Comparison of ENCODE assay signal across 10 cellular contexts in genomic region chr5:131672791-131673190, GRCh38. TPM values are rescaled to one million over a fixed set of nuclear protein-coding genes. Genes with fewer than 3 reads are reported as not detected.
A peak's percentile ranks its signal among the peaks of the same experiment; 100 is the strongest.
DNase-seq lines count a peak whose midpoint lies in the region; ATAC-seq and TF ChIP-seq lines count a peak whose summit lies in the region.
"Had no signal": no experiment of that assay in that cellular context is flagged by ENCODE, and none has a peak within 500 bp of the region (broad histone marks: within the 10 kb centered on the region; RNA-seq: fewer than 3 reads in every experiment).

No MANE protein-coding gene starts in this region.

- H3K4me2 ChIP-seq in GM23248 (ENCODE audit: unreplicated experiment) = peak overlapping the region; percentile 77

- peak; percentile 38 for DNase-seq in GM23248
- no peak for DNase-seq in adrenal gland
- no peak for DNase-seq in T-helper 2 cell treated with Interferon-gamma antibody and Interleukin-4, amounts not matched to agents 5 μg/mL and 100 μg/mL, for 36 hours (ENCODE audit: low spot score)
- no peak for DNase-seq in NCI-H187 (lab: John Stamatoyannopoulos, UW)
- no peak for DNase-seq in NCI-H187 treated with DMSO at 0.1 percent for 48 hours (lab: John Stamatoyannopoulos, UW)
- DNase-seq: activated gamma-delta T cell treated with Interleukin-2 at 50 U/mL for 16 hours, COR-L47 had no signal

- H3K4me1 ChIP-seq in GM23248 (ENCODE audit: insufficient read depth) (peaks cover 27% of the 10 kb centered on the region), adrenal gland (replicated peaks in 1 of 2) (peaks cover 16 to 27% of the 10 kb centered on the region in 2 donors), neutrophil (ENCODE audit: control insufficient read depth in 1 of 2, insufficient read depth in 1 of 2, low read depth in 1 of 2, low read length in 1 of 2) (peaks cover 45 to 51% of the 10 kb centered on the region in 2 experiments)

- no peaks in the 10 kb centered on the region for H3K27me3 ChIP-seq in GM23248 (replicated peaks; ENCODE audit: insufficient read depth)
- no peaks in the 10 kb centered on the region for H3K27me3 ChIP-seq in adrenal gland
- H3K27me3 ChIP-seq in neutrophil = no peaks in the 10 kb centered on the region

- peak overlapping the region; percentile 59 for H3K9ac ChIP-seq in GM23248

- H3K27ac Mint-ChIP-seq in T-helper 2 cell treated with Interferon-gamma antibody and Interleukin-4, amounts not matched to agents 5 μg/mL and 100 μg/mL, for 36 hours = no peak overlapping the region

- TF ChIP-seq POLR2A in adrenal gland (IDR thresholded peaks at IDR 0.05) = no peak

- H3K36me3 ChIP-seq in GM23248 (ENCODE audit: low read depth) (peaks cover 47% of the 10 kb centered on the region), adrenal gland (replicated peaks in 1 of 2) (peaks cover 0 to 58% of the 10 kb centered on the region in 2 donors), neutrophil (peaks cover 44% of the 10 kb centered on the region)

- TF ChIP-seq CTCF in adrenal gland (IDR thresholded peaks at IDR 0.05) (no peak), neutrophil (IDR thresholded peaks at IDR 0.05) (no peak)

- peaks cover 20% of the 10 kb centered on the region for H3K79me2 ChIP-seq in GM23248 (ENCODE audit: insufficient read depth)

- in situ Hi-C loops in GM23248 (cut with MboI) = no loop called here

- H3K9me3 ChIP-seq in GM23248 (ENCODE audit: low read depth) (no peaks in the 10 kb centered on the region), adrenal gland (replicated peaks in 1 of 3) (no peaks in the 10 kb centered on the region), neutrophil (no peaks in the 10 kb centered on the region)

- H3K27me3 Mint-ChIP-seq in T-helper 2 cell treated with Interferon-gamma antibody and Interleukin-4, amounts not matched to agents 5 μg/mL and 100 μg/mL, for 36 hours (ENCODE audit: low read depth) = no peaks in the 10 kb centered on the region

- H3K4me1 Mint-ChIP-seq in T-helper 2 cell treated with Interferon-gamma antibody and Interleukin-4, amounts not matched to agents 5 μg/mL and 100 μg/mL, for 36 hours (ENCODE audit: low read depth) = peaks cover 29% of the 10 kb centered on the region

- H3K4me3 Mint-ChIP-seq in T-helper 2 cell treated with Interferon-gamma antibody and Interleukin-4, amounts not matched to agents 5 μg/mL and 100 μg/mL, for 36 hours = no peak overlapping the region

- no peaks in the 10 kb centered on the region for H3K9me3 Mint-ChIP-seq in T-helper 2 cell treated with Interferon-gamma antibody and Interleukin-4, amounts not matched to agents 5 μg/mL and 100 μg/mL, for 36 hours

- no peaks in the 10 kb centered on the region for H4K20me1 ChIP-seq in GM23248 (ENCODE audit: insufficient read depth)

- peaks cover 74% of the 10 kb centered on the region for H3K36me3 Mint-ChIP-seq in T-helper 2 cell treated with Interferon-gamma antibody and Interleukin-4, amounts not matched to agents 5 μg/mL and 100 μg/mL, for 36 hours (ENCODE audit: low read depth)

- WGBS in GM23248 (ENCODE audit: low coverage in 1 of 2, low lambda C conversion rate in 2 of 2, missing lambda C conversion rate in 2 of 2), 2 experiments = 24 to 31% methylated on average over 6 of the region's 6 CpGs
- WGBS in adrenal gland, 4 donors = 72 to 87% (median 76%) methylated on average over 6 of the region's 6 CpGs

- no peak for ATAC-seq in GM21737 (IDR thresholded peaks at IDR 0.05; ENCODE audit: unreplicated experiment)

- no peak overlapping the region; the same call in 1 of the 2 replicates for H2AFZ ChIP-seq in GM23248

- no peaks in the 10 kb centered on the region for H3K9me2 ChIP-seq in GM23248 (ENCODE audit: insufficient read depth)

- intact Hi-C loops in adrenal gland (cut with DNase I) = no loop called here

- peaks cover 38% of the 10 kb centered on the region for H3F3A ChIP-seq in GM23248 (ENCODE audit: insufficient read depth)

- H3K4me3 ChIP-seq in GM08714 (ENCODE audit: low read length) (peak overlapping the region; percentile 12; the same call in 1 of the 2 replicates), GM23248 (peak overlapping the region; percentile 54), adrenal gland (no peak overlapping the region), neutrophil (ENCODE audit: low read depth in 1 of 2, low read length in 1 of 2) (no peak overlapping the region)

- peak overlapping the region; percentile 87 for H3K27ac ChIP-seq in GM23248
- peak overlapping the region in 4 of 5 donors; percentile 62 to 70 (median 68) for H3K27ac ChIP-seq in adrenal gland
- H3K27ac ChIP-seq in neutrophil = peak overlapping the region; percentile 78

RNA-seq across cellular contexts. Expression of gene RAPGEF6, which starts 37.8 kb away (rescaled TPM):
- total RNA-seq in GM23248 (2014; rRNA removed; shearing (Covaris generic)) = 8.6 and 9.4 TPM in 2 replicates
- polyA plus RNA-seq in GM23248 (2016; fragmentation: Nextera tagmentation; extraction: Ambion mirVana) (4.2 and 6.9 TPM in 2 replicates), adrenal gland (10 to 100 TPM in 1 of 3 donors, 1 to 10 TPM in 2; 2.5 to 10.5 (median 4.6) TPM)
- 10 to 100 TPM in 7 of 8 donors, 1 to 10 TPM in 1; 8.3 to 25.6 (median 17.9) TPM for total RNA-seq in adrenal gland

Comparison
In these comparisons a context has a peak if more than half of its experiments do, and no peak if none do; other contexts are left out.
1. H3K4me3 ChIP-seq: peak in GM08714 (single experiment) and GM23248 (single experiment); none in adrenal gland (0 of 4) and neutrophil (0 of 2).
2. Peak in every context shown above with its lines, with median percentiles within 50 percentile points of each other: H3K27ac ChIP-seq.